ENCODE assay signal across 9 cellular contexts in the genomic region with DNA sequence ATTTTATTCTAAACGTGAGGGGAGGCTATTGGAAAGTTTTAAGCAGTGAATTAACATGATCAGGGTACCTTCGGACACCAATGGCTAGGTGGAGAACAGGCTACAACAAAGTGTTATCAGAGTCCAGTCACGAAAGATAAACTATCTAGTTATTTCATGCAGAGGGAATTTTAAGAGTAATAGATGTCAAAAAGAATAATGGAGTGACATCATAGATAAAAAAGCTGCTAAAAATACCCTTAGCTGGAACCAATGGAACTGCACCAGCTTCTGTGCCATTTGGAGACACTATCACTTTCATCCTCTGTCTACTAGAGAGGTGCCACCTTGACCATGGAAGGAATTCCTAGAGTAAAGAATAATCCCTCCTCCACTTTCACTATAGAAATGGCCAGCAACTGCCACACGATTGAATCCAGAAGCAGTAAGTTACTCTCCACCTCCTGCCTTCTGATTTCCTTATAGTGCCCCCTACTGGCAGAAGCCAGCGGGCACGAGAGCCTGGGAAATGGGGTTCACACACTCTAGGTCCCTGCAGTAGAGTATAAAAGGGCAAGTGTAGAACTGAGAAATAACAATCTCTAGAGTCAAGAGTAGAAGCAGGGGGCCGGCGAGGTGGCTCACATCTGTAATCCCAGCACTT. TPM values are rescaled to one million over a fixed set of nuclear protein-coding genes. Genes with fewer than 3 reads are reported as not detected.
DNase-seq lines count a peak whose midpoint lies in the region; ATAC-seq and TF ChIP-seq lines count a peak whose summit lies in the region.
"Had no signal": no experiment of that assay in that cellular context is flagged by ENCODE, and none has a peak within 500 bp of the region (broad histone marks: within the 10 kb centered on the region; RNA-seq: fewer than 3 reads in every experiment).

No MANE protein-coding gene starts in this region.

- no peak overlapping the region for H3K27ac Mint-ChIP-seq in activated CD8-positive, alpha-beta T cell treated with anti-CD3 and anti-CD28 coated beads, Interleukin-2, amount 10 ng/mL, durations not matched to agents 7 days and 5 days
- peak overlapping the region; percentile 87 for H3K27ac Mint-ChIP-seq in progenitor cell of endocrine pancreas
- H3K27ac Mint-ChIP-seq: T-helper 1 cell treated with Interleukin-12 subunit alpha and Interleukin-12 subunit beta and Interleukin-4 antibody, amounts not matched to agents 30 μg/mL and 1 μg/mL, for 36 hours had no signal

- CTCF ChIA-PET in activated CD8-positive, alpha-beta T cell treated with anti-CD3 and anti-CD28 coated beads, Interleukin-2, amount 10 ng/mL, durations not matched to agents 7 days and 5 days (lab: Charles Lee): interaction anchor here (0.7 to 3.4 kb wide), 13 partner anchors 10 to 283 kb away, joined by 3 to 16 read pairs (median 4); partner anchors contain the start of gene B9D1

- DNase-seq in G401 (ENCODE audit: low spot score): peak; percentile 27
- peak; percentile 67 for DNase-seq in MV-4-11 (lab: John Stamatoyannopoulos, UW)
- DNase-seq in activated CD8-positive, alpha-beta T cell treated with anti-CD3 and anti-CD28 coated beads, Interleukin-2, amount 10 ng/mL, durations not matched to agents 7 days and 5 days: peak; percentile 69
- peak; percentile 30 for DNase-seq in fibroblast of mammary gland (ENCODE audit: low read depth)
- no peak for DNase-seq in progenitor cell of endocrine pancreas (ENCODE audit: low spot score, unreplicated experiment)
- no peak for DNase-seq in NCI-H345 treated with DMSO at 0.1 percent for 48 hours (lab: John Stamatoyannopoulos, UW; ENCODE audit: unreplicated experiment)

- H3K9me3 Mint-ChIP-seq in activated CD8-positive, alpha-beta T cell treated with anti-CD3 and anti-CD28 coated beads, Interleukin-2, amount 10 ng/mL, durations not matched to agents 7 days and 5 days (ENCODE audit: insufficient read depth): no peaks in the 10 kb centered on the region
- no peaks in the 10 kb centered on the region for H3K9me3 Mint-ChIP-seq in progenitor cell of endocrine pancreas (ENCODE audit: low read depth)
- H3K9me3 Mint-ChIP-seq: T-helper 1 cell treated with Interleukin-12 subunit alpha and Interleukin-12 subunit beta and Interleukin-4 antibody, amounts not matched to agents 30 μg/mL and 1 μg/mL, for 36 hours had no signal

- POLR2A ChIA-PET in activated CD8-positive, alpha-beta T cell treated with anti-CD3 and anti-CD28 coated beads, Interleukin-2, amount 10 ng/mL, durations not matched to agents 7 days and 5 days (lab: Charles Lee): interaction anchor here (1.2 kb wide), 1 partner anchor 18 kb away, joined by 3 read pairs; no protein-coding TSS in a partner anchor

- H3K36me3 Mint-ChIP-seq in activated CD8-positive, alpha-beta T cell treated with anti-CD3 and anti-CD28 coated beads, Interleukin-2, amount 10 ng/mL, durations not matched to agents 7 days and 5 days (ENCODE audit: low read depth): no peaks in the 10 kb centered on the region
- no peaks in the 10 kb centered on the region for H3K36me3 Mint-ChIP-seq in progenitor cell of endocrine pancreas (ENCODE audit: insufficient read depth)

- no peak for ATAC-seq in activated CD8-positive, alpha-beta T cell treated with anti-CD3 and anti-CD28 coated beads, Interleukin-2, amount 10 ng/mL, durations not matched to agents 7 days and 5 days
- no peak for ATAC-seq in GM21447 (IDR thresholded peaks at IDR 0.05; ENCODE audit: unreplicated experiment)
- no peak for ATAC-seq in HG02884 (IDR thresholded peaks at IDR 0.05; ENCODE audit: unreplicated experiment)

- in situ Hi-C loops in G401 (cut with HindIII; ENCODE audit: low sequenced_read_pairs): no loop called here

- no peak overlapping the region for H3K4me3 ChIP-seq in fibroblast of mammary gland (ENCODE audit: control insufficient read depth, low read depth, low read length)

- TF ChIP-seq CTCF in fibroblast of mammary gland (conservative IDR thresholded peaks at IDR 0.05; ENCODE audit: control insufficient read depth, insufficient read depth, low read depth, low read length) (peak; percentile 60), progenitor cell of endocrine pancreas (IDR thresholded peaks at IDR 0.05; ENCODE audit: unreplicated experiment) (peak; percentile 61)

- no peak overlapping the region for H3K4me3 Mint-ChIP-seq in activated CD8-positive, alpha-beta T cell treated with anti-CD3 and anti-CD28 coated beads, Interleukin-2, amount 10 ng/mL, durations not matched to agents 7 days and 5 days
- H3K4me3 Mint-ChIP-seq in progenitor cell of endocrine pancreas (ENCODE audit: low read depth): peak overlapping the region; percentile 56
- H3K4me3 Mint-ChIP-seq: T-helper 1 cell treated with Interleukin-12 subunit alpha and Interleukin-12 subunit beta and Interleukin-4 antibody, amounts not matched to agents 30 μg/mL and 1 μg/mL, for 36 hours had no signal

- H3K4me1 Mint-ChIP-seq in activated CD8-positive, alpha-beta T cell treated with anti-CD3 and anti-CD28 coated beads, Interleukin-2, amount 10 ng/mL, durations not matched to agents 7 days and 5 days (ENCODE audit: low read depth): peaks cover 46% of the 10 kb centered on the region
- peaks cover 47% of the 10 kb centered on the region for H3K4me1 Mint-ChIP-seq in progenitor cell of endocrine pancreas (ENCODE audit: low read depth)

- H3K27me3 Mint-ChIP-seq in activated CD8-positive, alpha-beta T cell treated with anti-CD3 and anti-CD28 coated beads, Interleukin-2, amount 10 ng/mL, durations not matched to agents 7 days and 5 days (ENCODE audit: low read depth): peaks cover 25% of the 10 kb centered on the region
- peaks cover 2% of the 10 kb centered on the region for H3K27me3 Mint-ChIP-seq in progenitor cell of endocrine pancreas

RNA-seq across cellular contexts. Expression of gene ALDH3A2, which starts 2.8 kb away (rescaled TPM):
- total RNA-seq in G401 (2014; rRNA removed; shearing (Covaris generic)): 84.2 and 111 TPM in 2 replicates
- 10 to 100 TPM; 25.1 to 27.4 TPM for total RNA-seq in activated CD8-positive, alpha-beta T cell treated with anti-CD3 and anti-CD28 coated beads, Interleukin-2, amount 10 ng/mL, durations not matched to agents 7 days and 5 days
- 127 and 145 TPM in 2 replicates for total RNA-seq in progenitor cell of endocrine pancreas

Comparison
In these comparisons a context has a peak if more than half of its experiments do, and no peak if none do; other contexts are left out.
1. DNase-seq: peak in G401 (single experiment), MV-4-11 (single experiment), activated CD8-positive, alpha-beta T cell treated with anti-CD3 and anti-CD28 coated beads, Interleukin-2, amount 10 ng/mL, durations not matched to agents 7 days and 5 days (single experiment) and fibroblast of mammary gland (single experiment); none in progenitor cell of endocrine pancreas (single experiment) and NCI-H345 treated with DMSO at 0.1 percent for 48 hours (single experiment).